In genomic region chr11:59144579-59145345, GRCh38 we compare ENCODE assay signal across 8 cellular contexts. TPM values are rescaled to one million over a fixed set of nuclear protein-coding genes. Genes with fewer than 3 reads are reported as not detected.
DNase-seq lines count a peak whose midpoint lies in the region; ATAC-seq, FAIRE-seq and TF ChIP-seq lines count a peak whose summit lies in the region.

No MANE protein-coding gene starts in this region.

- H3K36me3 Mint-ChIP-seq in immature natural killer cell: peaks cover 5 to 8% (median 7%) of the 10 kb centered on the region in 3 donors

- H3K27ac ChIP-seq in VCaP: peak overlapping the region; percentile 89
- H3K27ac ChIP-seq in spleen: peak overlapping the region; percentile 89 to 98 (median 96)

- H3K9me3 Mint-ChIP-seq in immature natural killer cell: no peaks in the 10 kb centered on the region

- peaks cover 11 to 89% (median 58%) of the 10 kb centered on the region in 6 donors for H3K4me1 ChIP-seq in spleen

- intact Hi-C loops in spleen (cut with DNase I; ENCODE audit: low total_unique reads): no loop called here

- H3K4me3 ChIP-seq in bronchial epithelial cell (ENCODE audit: low read depth, low read length) (peak overlapping the region; percentile 52), spleen (peak overlapping the region; percentile 16 to 95 (median 66))

- DNase-seq in NCI-H187 (lab: John Stamatoyannopoulos, UW) (peak; percentile 68 to 84), bronchial epithelial cell (ENCODE audit: low read depth) (peak; percentile 86), immature natural killer cell (peak; percentile 78 to 82 (median 82)), spleen (peak; percentile 92), D721Med (ENCODE audit: insufficient read length, low spot score) (no peak)

- peak overlapping the region; percentile 94 to 98 (median 98) for H3K4me3 Mint-ChIP-seq in immature natural killer cell

- no peaks in the 10 kb centered on the region for H3K9me3 ChIP-seq in spleen

- no peaks in the 10 kb centered on the region for H3K36me3 ChIP-seq in bronchial epithelial cell (ENCODE audit: control insufficient read depth, insufficient read depth, low read length)
- H3K36me3 ChIP-seq in spleen: peaks cover 0 to 26% (median 12%) of the 10 kb centered on the region in 6 donors

- TF ChIP-seq CTCF in VCaP (conservative IDR thresholded peaks at IDR 0.05): 0 out of 2 replicates have a peak, but pooled peaks have one; percentile 20
- peak; percentile 35 for TF ChIP-seq CTCF in bronchial epithelial cell (IDR thresholded peaks at IDR 0.05; ENCODE audit: insufficient read depth, low read length, severe bottlenecking)
- TF ChIP-seq CTCF in spleen (IDR thresholded peaks at IDR 0.05 in 8 of 11, conservative IDR thresholded peaks at IDR 0.05 in 3 of 11): peak in 1 of 11 experiments; percentile 5
- TF ChIP-seq CTCF in D721Med (IDR thresholded peaks at IDR 0.05; ENCODE audit: insufficient read depth, missing control alignments): no peak

- peak; percentile 54 for ATAC-seq in GM18505 (IDR thresholded peaks at IDR 0.05; ENCODE audit: unreplicated experiment)
- ATAC-seq in HG02943 (IDR thresholded peaks at IDR 0.05; ENCODE audit: low read depth, unreplicated experiment): peak; percentile 55

- 0 to 1% (median 1%) methylated on average over 39 of the region's 39 CpGs for WGBS in spleen, 5 donors

- H3K27ac Mint-ChIP-seq in immature natural killer cell: peak overlapping the region; percentile 94 to 99 (median 98)

- peaks cover 48 to 70% of the 10 kb centered on the region in 2 donors for H3K4me1 Mint-ChIP-seq in immature natural killer cell

- FAIRE-seq in bronchial epithelial cell (lab: Jason Lieb, UNC) (no peak), D721Med (lab: Jason Lieb, UNC) (no peak)

- H3K27me3 ChIP-seq in bronchial epithelial cell (ENCODE audit: control insufficient read depth, insufficient read depth, low read length) (no peaks in the 10 kb centered on the region), spleen (replicated peaks in 1 of 7) (no peaks in the 10 kb centered on the region)

- TF ChIP-seq POLR2A in GM18505 (IDR thresholded peaks at IDR 0.05; ENCODE audit: borderline replicate concordance, extremely low read depth, insufficient read depth, insufficient read length) (peak; percentile 36), spleen (IDR thresholded peaks at IDR 0.05) (no peak)

- H3K27me3 Mint-ChIP-seq in immature natural killer cell (ENCODE audit: low read depth in 3 of 3): peaks cover 2 to 10% (median 6%) of the 10 kb centered on the region in 3 donors

RNA-seq across cellular contexts. Expression of gene FAM111A, which starts 2.1 kb away (rescaled TPM):
- total RNA-seq in bronchial epithelial cell (7.9 and 18.3 TPM in 2 replicates), spleen (100 to 1,000 TPM in 1 of 7 donors, 10 to 100 TPM in 6; 54.7 to 130 (median 67.2) TPM)
- polyA plus RNA-seq in immature natural killer cell (10 to 100 TPM; 28.6 to 41.8 (median 31.2) TPM), spleen (10 to 100 TPM; 28.3 to 60.7 (median 51.4) TPM)

RNA-seq across cellular contexts. Expression of gene DTX4, which starts 27.2 kb away (rescaled TPM):
- total RNA-seq in bronchial epithelial cell: 2.4 and 2.6 TPM in 2 replicates
- polyA plus RNA-seq in immature natural killer cell: 1 to 10 TPM in 1 of 3 donors, under 1 TPM in 2; 0.16 to 1.2 (median 0.22) TPM
- total RNA-seq in spleen: 10 to 100 TPM in 5 of 7 donors, 1 to 10 TPM in 2; 8.3 to 19.1 (median 14.4) TPM
- polyA plus RNA-seq in spleen: 1 to 10 TPM; 3.9 to 4.9 (median 4.0) TPM

RNA-seq across cellular contexts. Expression of gene FAM111B, which starts 37.7 kb away (rescaled TPM):
- total RNA-seq in bronchial epithelial cell (under 0.01 TPM in 2 replicates), spleen (1 to 10 TPM; 1.2 to 5.8 (median 3.4) TPM)
- polyA plus RNA-seq in immature natural killer cell (1 to 10 TPM in 1 of 3 donors, under 1 TPM in 1, not detected in 1; 0.88 to 3.1 TPM), spleen (1 to 10 TPM; 1.1 to 2.7 (median 1.6) TPM)

RNA-seq across cellular contexts. Expression of gene GLYATL1B, which starts 58.7 kb away (rescaled TPM):
- total RNA-seq in bronchial epithelial cell (not detected in 2 replicates), spleen (not detected)
- polyA plus RNA-seq in immature natural killer cell (not detected), spleen (not detected)
